Comparison of ENCODE assay signal across 12 cellular contexts in genomic region chr5:140587495-140587894, GRCh38.
DNase-seq lines count a peak whose midpoint lies in the region; TF ChIP-seq lines count a peak whose summit lies in the region.
"Had no signal": no experiment of that assay in that cellular context is flagged by ENCODE, and none has a peak within 500 bp of the region (broad histone marks: within the 10 kb centered on the region; RNA-seq: fewer than 3 reads in every experiment).

No MANE protein-coding gene starts in this region.

- H3K27me3 ChIP-seq in adipocyte (replicated peaks; ENCODE audit: control insufficient read depth, insufficient read depth, low read length) (no peaks in the 10 kb centered on the region), neutrophil (no peaks in the 10 kb centered on the region)

- peak; percentile 29 for DNase-seq in adipocyte (ENCODE audit: low read depth)
- peak; percentile 32 for DNase-seq in fibroblast of mammary gland (ENCODE audit: low read depth)
- DNase-seq in T-helper 1 cell, result no peak
- DNase-seq in activated effector memory CD4-positive, alpha-beta T cell treated with anti-CD3 and anti-CD28 coated beads, Interleukin-2, amount 50 U/mL, for 16 hours, result no peak
- DNase-seq in NOMO-1 treated with DMSO at 0.1 percent for 48 hours (lab: John Stamatoyannopoulos, UW; ENCODE audit: unreplicated experiment), result no peak
- DNase-seq: Caco-2; CD8-positive, alpha-beta memory T cell; DND-41; GDM1 had no signal

- no peaks in the 10 kb centered on the region for H3K36me3 ChIP-seq in adipocyte (ENCODE audit: control insufficient read depth, insufficient read depth, low read length, severe bottlenecking)
- H3K36me3 ChIP-seq in neutrophil, result no peaks in the 10 kb centered on the region
- H3K36me3 ChIP-seq: HAP-1 had no signal

- H3K9ac ChIP-seq in adipocyte (ENCODE audit: low read length), result no peak overlapping the region

- TF ChIP-seq CTCF in fibroblast of mammary gland (conservative IDR thresholded peaks at IDR 0.05; ENCODE audit: control insufficient read depth, insufficient read depth, low read depth, low read length) (no peak), neutrophil (IDR thresholded peaks at IDR 0.05) (no peak)

- peaks cover 33% of the 10 kb centered on the region for H3K4me1 ChIP-seq in adipocyte (ENCODE audit: control insufficient read depth, insufficient read depth, low read length)
- H3K4me1 ChIP-seq in neutrophil (ENCODE audit: control insufficient read depth in 1 of 2, insufficient read depth in 1 of 2, low read depth in 1 of 2, low read length in 1 of 2), result peaks cover 51 to 53% of the 10 kb centered on the region in 2 experiments
- H3K4me1 ChIP-seq: A549, Caco-2, HAP-1 had no signal

- H3K9me3 ChIP-seq in adipocyte (ENCODE audit: control insufficient read depth, low read length) (peaks cover 3% of the 10 kb centered on the region), neutrophil (no peaks in the 10 kb centered on the region)
- H3K9me3 ChIP-seq: Caco-2, HAP-1 had no signal

- H3K27ac ChIP-seq in neutrophil, result peak overlapping the region; percentile 28
- H3K27ac ChIP-seq: A549 had no signal

- H3K4me3 ChIP-seq in adipocyte (ENCODE audit: low read length) (no peak overlapping the region), fibroblast of mammary gland (ENCODE audit: control insufficient read depth, low read depth, low read length) (no peak overlapping the region), neutrophil (ENCODE audit: low read depth in 1 of 2, low read length in 1 of 2) (no peak overlapping the region)
- H3K4me3 ChIP-seq: A549, HAP-1 had no signal

Comparison
In these comparisons a context has a peak if more than half of its experiments do, and no peak if none do; other contexts are left out.
1. DNase-seq: peak in adipocyte (single experiment) and fibroblast of mammary gland (single experiment); none in T-helper 1 cell (0 of 5), activated effector memory CD4-positive, alpha-beta T cell treated with anti-CD3 and anti-CD28 coated beads, Interleukin-2, amount 50 U/mL, for 16 hours (single experiment) and NOMO-1 treated with DMSO at 0.1 percent for 48 hours (single experiment).